12 cellular contexts compared by ENCODE assay signal in genomic region chr12:18546399-18546798, GRCh38.
DNase-seq lines count a peak whose midpoint lies in the region; ATAC-seq and TF ChIP-seq lines count a peak whose summit lies in the region.
"Had no signal": no experiment of that assay in that cellular context is flagged by ENCODE, and none has a peak within 500 bp of the region (broad histone marks: within the 10 kb centered on the region; RNA-seq: fewer than 3 reads in every experiment).

No MANE protein-coding gene starts in this region.

- H3K36me3 ChIP-seq in adrenal gland (replicated peaks in 1 of 2) (no peaks in the 10 kb centered on the region), hepatocyte (replicated peaks; ENCODE audit: insufficient read depth, low read depth) (no peaks in the 10 kb centered on the region), upper lobe of right lung (no peaks in the 10 kb centered on the region)

- no peaks in the 10 kb centered on the region for H3K27me3 Mint-ChIP-seq in mesothelial cell of epicardium (ENCODE audit: low read depth)
- H3K27me3 Mint-ChIP-seq: activated T-cell treated with anti-CD3 and anti-CD28 coated beads, Interleukin-2, amount 50 U/mL, for 24 hours had no signal

- H3K27ac Mint-ChIP-seq in mesothelial cell of epicardium: no peak overlapping the region
- H3K27ac Mint-ChIP-seq: activated T-cell treated with anti-CD3 and anti-CD28 coated beads, Interleukin-2, amount 50 U/mL, for 24 hours; type B pancreatic cell; WTC11 had no signal

- TF ChIP-seq POLR2A in adrenal gland (IDR thresholded peaks at IDR 0.05): peak in 1 of 2 donors; percentile 32

- no peak overlapping the region for H3K4me2 ChIP-seq in hepatocyte

- no peak for DNase-seq in Right ventricle myocardium inferior (ENCODE audit: missing footprints)
- no peak for DNase-seq in left cardiac atrium
- peak in 5 of 7 donors; percentile 20 to 50 (median 32) for DNase-seq in adrenal gland
- peak; percentile 32 for DNase-seq in hepatocyte (ENCODE audit: low spot score)
- no peak for DNase-seq in upper lobe of right lung
- no peak for DNase-seq in mesothelial cell of epicardium (ENCODE audit: low spot score in 2 of 2, unreplicated experiment in 2 of 2)
- DNase-seq: activated T-cell treated with anti-CD3 and anti-CD28 coated beads, Interleukin-2, amount 50 U/mL, for 24 hours had no signal

- H3K4me1 Mint-ChIP-seq in mesothelial cell of epicardium: peaks cover 17% of the 10 kb centered on the region

- H3K4me1 ChIP-seq in adrenal gland (replicated peaks in 1 of 2): peaks cover 20 to 33% of the 10 kb centered on the region in 2 donors
- peaks cover 13% of the 10 kb centered on the region for H3K4me1 ChIP-seq in hepatocyte (ENCODE audit: insufficient read depth)
- H3K4me1 ChIP-seq in upper lobe of right lung: no peaks in the 10 kb centered on the region

- peak; percentile 16 for ATAC-seq in Right ventricle myocardium inferior
- no peak for ATAC-seq in left cardiac atrium
- peak; percentile 59 for ATAC-seq in upper lobe of right lung
- no peak for ATAC-seq in HG03139 (IDR thresholded peaks at IDR 0.05; ENCODE audit: unreplicated experiment)
- no peak for ATAC-seq in GM18861 (IDR thresholded peaks at IDR 0.05; ENCODE audit: unreplicated experiment)
- ATAC-seq: WTC11 had no signal

- 70 to 93% (median 84%) methylated on average over 1 of the region's 1 CpG for WGBS in adrenal gland, 4 donors
- 90% methylated on average over 1 of the region's 1 CpG for WGBS in hepatocyte (ENCODE audit: low lambda C conversion rate, missing lambda C conversion rate)

- intact Hi-C loops in Right ventricle myocardium inferior (cut with DNase I) (no loop called here), left cardiac atrium (cut with DNase I) (no loop called here), adrenal gland (cut with DNase I) (no loop called here), upper lobe of right lung (cut with DNase I) (no loop called here)

- H3K9me2 ChIP-seq in hepatocyte (replicated peaks; ENCODE audit: insufficient read depth): no peaks in the 10 kb centered on the region

- H4K20me1 ChIP-seq in hepatocyte (ENCODE audit: insufficient read depth, poor library complexity, severe bottlenecking): no peaks in the 10 kb centered on the region

- TF ChIP-seq CTCF in adrenal gland (IDR thresholded peaks at IDR 0.05) (no peak), hepatocyte (IDR thresholded peaks at IDR 0.05; ENCODE audit: poor library complexity) (no peak), upper lobe of right lung (IDR thresholded peaks at IDR 0.05) (no peak), mesothelial cell of epicardium (IDR thresholded peaks at IDR 0.05; ENCODE audit: unreplicated experiment) (no peak)

- no peak overlapping the region for H3K4me3 ChIP-seq in adrenal gland
- no peak overlapping the region for H3K4me3 ChIP-seq in hepatocyte
- no peak overlapping the region for H3K4me3 ChIP-seq in upper lobe of right lung

- no peaks in the 10 kb centered on the region for H3K9me3 ChIP-seq in adrenal gland (replicated peaks in 1 of 3)
- H3K9me3 ChIP-seq in hepatocyte (ENCODE audit: low read depth): no peaks in the 10 kb centered on the region
- no peaks in the 10 kb centered on the region for H3K9me3 ChIP-seq in upper lobe of right lung

- H3K4me3 Mint-ChIP-seq in mesothelial cell of epicardium: no peak overlapping the region
- H3K4me3 Mint-ChIP-seq: activated T-cell treated with anti-CD3 and anti-CD28 coated beads, Interleukin-2, amount 50 U/mL, for 24 hours; brain; type B pancreatic cell; WTC11 had no signal

- H3K36me3 Mint-ChIP-seq in mesothelial cell of epicardium: no peaks in the 10 kb centered on the region
- H3K36me3 Mint-ChIP-seq: brain, WTC11 had no signal

- no peaks in the 10 kb centered on the region for H3K79me2 ChIP-seq in hepatocyte

- H3K27ac ChIP-seq in adrenal gland (peak overlapping the region in 4 of 5 donors; percentile 13 to 70 (median 58)), hepatocyte (no peak overlapping the region), upper lobe of right lung (no peak overlapping the region)

- H3K27me3 ChIP-seq in adrenal gland (no peaks in the 10 kb centered on the region), hepatocyte (no peaks in the 10 kb centered on the region), upper lobe of right lung (no peaks in the 10 kb centered on the region)

- no peak overlapping the region for H2AFZ ChIP-seq in hepatocyte

- peaks cover 4% of the 10 kb centered on the region for H3K9me3 Mint-ChIP-seq in mesothelial cell of epicardium
- H3K9me3 Mint-ChIP-seq: type B pancreatic cell, WTC11 had no signal

Comparison
In these comparisons a context has a peak if more than half of its experiments do, and no peak if none do; other contexts are left out.
1. ATAC-seq: peak in Right ventricle myocardium inferior (single experiment) and upper lobe of right lung (single experiment); none in left cardiac atrium (0 of 2), HG03139 (single experiment) and GM18861 (single experiment).
2. DNase-seq: peak in adrenal gland (5 of 7) and hepatocyte (single experiment); none in Right ventricle myocardium inferior (single experiment), left cardiac atrium (single experiment), upper lobe of right lung (single experiment) and mesothelial cell of epicardium (0 of 2).
3. H3K27ac ChIP-seq: peak in adrenal gland (4 of 5); none in hepatocyte (single experiment) and upper lobe of right lung (single experiment).